8 cellular contexts compared by ENCODE assay signal in genomic region chr2:226799211-226799975, GRCh38. TPM values are rescaled to one million over a fixed set of nuclear protein-coding genes. Genes with fewer than 3 reads are reported as not detected.
DNase-seq lines count a peak whose midpoint lies in the region; ATAC-seq and TF ChIP-seq lines count a peak whose summit lies in the region.

IRS1 (minus strand) TSS chr2:226799820; CDS start chr2:226798738, 1,082 bp downstream.

- intact Hi-C loops in transverse colon (cut with DNase I; ENCODE audit: low total_unique reads): loop anchor here (5.0 to 10.0 kb wide), 2 partner anchors 167 to 585 kb away; no protein-coding TSS in a partner anchor

- peak within 1 kb of the TSS; percentile 85 for H3K4me3 Mint-ChIP-seq in activated naive CD4-positive, alpha-beta T cell treated with anti-CD3 and anti-CD28 coated beads, Interleukin-2, amount 10 ng/mL, durations not matched to agents 7 days and 5 days

- peaks cover 0 to 36% (median 25%) of the 10 kb centered on the region in 4 donors for H3K4me1 ChIP-seq in transverse colon

- H3K36me3 Mint-ChIP-seq in activated naive CD4-positive, alpha-beta T cell treated with anti-CD3 and anti-CD28 coated beads, Interleukin-2, amount 10 ng/mL, durations not matched to agents 7 days and 5 days: peaks cover 12% of the 10 kb centered on the region

- peak within 1 kb of the TSS; percentile 89 for H3K27ac Mint-ChIP-seq in activated naive CD4-positive, alpha-beta T cell treated with anti-CD3 and anti-CD28 coated beads, Interleukin-2, amount 10 ng/mL, durations not matched to agents 7 days and 5 days

- peak; percentile 30 for ATAC-seq in GM21381 (IDR thresholded peaks at IDR 0.05; ENCODE audit: unreplicated experiment)

- peaks cover 51% of the 10 kb centered on the region for H3K4me1 Mint-ChIP-seq in activated naive CD4-positive, alpha-beta T cell treated with anti-CD3 and anti-CD28 coated beads, Interleukin-2, amount 10 ng/mL, durations not matched to agents 7 days and 5 days

- peak within 1 kb of the TSS; percentile 93 to 96 (median 94) for H3K27ac ChIP-seq in transverse colon

- peaks cover 4% of the 10 kb centered on the region for H3K27me3 Mint-ChIP-seq in activated naive CD4-positive, alpha-beta T cell treated with anti-CD3 and anti-CD28 coated beads, Interleukin-2, amount 10 ng/mL, durations not matched to agents 7 days and 5 days

- TF ChIP-seq CTCF in transverse colon (IDR thresholded peaks at IDR 0.05): peak in 1 of 5 experiments; percentile 38

- no peak for TF ChIP-seq EP300 in transverse colon (IDR thresholded peaks at IDR 0.05; ENCODE audit: low read depth)

- no peaks in the 10 kb centered on the region for H3K9me3 Mint-ChIP-seq in activated naive CD4-positive, alpha-beta T cell treated with anti-CD3 and anti-CD28 coated beads, Interleukin-2, amount 10 ng/mL, durations not matched to agents 7 days and 5 days

- 0% methylated on average over 46 of the region's 82 CpGs; no CpG with 5 or more reads in 1 of the 2 donors for WGBS in transverse colon (ENCODE audit: low coverage in 1 of 2), 2 donors

- CTCF ChIA-PET in activated naive CD4-positive, alpha-beta T cell treated with anti-CD3 and anti-CD28 coated beads, Interleukin-2, amount 10 ng/mL, durations not matched to agents 7 days and 5 days (lab: Charles Lee): interaction anchor here (0.6 to 5.7 kb wide), 18 partner anchors 9 to 1134 kb away, joined by 3 to 53 read pairs (median 4); partner anchors contain the start of gene RHBDD1

- peak within 1 kb of the TSS; percentile 46 to 91 (median 72) for H3K4me3 ChIP-seq in transverse colon

- DNase-seq in DMS 273 (lab: John Stamatoyannopoulos, UW; ENCODE audit: unreplicated experiment) (peak; percentile 93), HT1080 (ENCODE audit: low read depth) (peak; percentile 77), RPMI7951 (ENCODE audit: low read depth) (peak; percentile 86), globus pallidus (ENCODE audit: low spot score) (peak; percentile 63), occipital lobe (lab: John Stamatoyannopoulos, UW) (peak; percentile 72), transverse colon (peak; percentile 73)
- DNase-seq in activated naive CD4-positive, alpha-beta T cell treated with anti-CD3 and anti-CD28 coated beads, Interleukin-2, amount 10 ng/mL, durations not matched to agents 7 days and 5 days: peak; percentile 77

- in situ Hi-C loops in transverse colon (cut with MboI; ENCODE audit: low pct_ligation_motif_present in 1 of 4, low pct_unique_long_range_greater_than_20kb in 1 of 4, low sequenced_read_pairs in 3 of 4): loop anchor here in 1 of 4 donors (25.0 kb wide), 1 partner anchor 137 kb away; no protein-coding TSS in a partner anchor

- no peaks in the 10 kb centered on the region for H3K27me3 ChIP-seq in transverse colon

- no peaks in the 10 kb centered on the region for H3K36me3 ChIP-seq in transverse colon

- H3K9me3 ChIP-seq in transverse colon: no peaks in the 10 kb centered on the region

- peak; percentile 20 for TF ChIP-seq POLR2A in transverse colon (IDR thresholded peaks at IDR 0.05)

RNA-seq across cellular contexts. Expression of gene IRS1, which starts in this region (rescaled TPM):
- 22.8 and 29.9 TPM in 2 replicates for total RNA-seq in HT1080 (2014; rRNA removed; shearing (Covaris generic))
- 8.6 and 10.7 TPM in 2 replicates for polyA plus RNA-seq in HT1080 (2015; cell fraction: cytosol; rRNA removed)
- 11.6 and 12.5 TPM in 2 replicates for polyA plus RNA-seq in HT1080 (2015; cell fraction: nucleus; rRNA removed)
- total RNA-seq in RPMI7951 (2014; rRNA removed; shearing (Covaris generic)): 14.2 and 18.4 TPM in 2 replicates
- total RNA-seq in occipital lobe (13.9 TPM), transverse colon (10 to 100 TPM in 3 of 4 donors, 1 to 10 TPM in 1; 6.2 to 20.9 (median 12.8) TPM)

Comparison
In these comparisons a context has a peak if more than half of its experiments do, and no peak if none do; other contexts are left out.
1. Peak in every context shown above with its lines: DNase-seq, ATAC-seq, H3K4me3 ChIP-seq and H3K27ac ChIP-seq.